12 cellular contexts compared by ENCODE assay signal in genomic region chr7:28358423-28358868, GRCh38. TPM values are rescaled to one million over a fixed set of nuclear protein-coding genes. Genes with fewer than 3 reads are reported as not detected.
DNase-seq lines count a peak whose midpoint lies in the region; ATAC-seq, FAIRE-seq and TF ChIP-seq lines count a peak whose summit lies in the region.
"Had no signal": no experiment of that assay in that cellular context is flagged by ENCODE, and none has a peak within 500 bp of the region (broad histone marks: within the 10 kb centered on the region; RNA-seq: fewer than 3 reads in every experiment).

No MANE protein-coding gene starts in this region.

- no peaks in the 10 kb centered on the region for H3K9me1 ChIP-seq in keratinocyte (ENCODE audit: control insufficient read depth, extremely low read depth, insufficient read depth, low read length)

- TF ChIP-seq CTCF in BJ (IDR thresholded peaks at IDR 0.05; ENCODE audit: insufficient read depth, low read depth, low read length) (no peak), keratinocyte (optimal IDR thresholded peaks at IDR 0.05 in 1 of 3, IDR thresholded peaks at IDR 0.05 in 1 of 3, conservative IDR thresholded peaks at IDR 0.05 in 1 of 3; ENCODE audit: extremely low read depth in 1 of 3, insufficient read depth in 2 of 3, low read length in 3 of 3) (no peak)

- dilution Hi-C loops in keratinocyte (cut with MboI; ENCODE audit: extremely low pct_ligation_motif_present, low sequenced_read_pairs) = no loop called here

- intact Hi-C loops in Right ventricle myocardium superior (cut with DNase I) = no loop called here

- H3K9me3 ChIP-seq in HUES48 (ENCODE audit: control insufficient read depth, insufficient read depth, low read length) = no peaks in the 10 kb centered on the region
- H3K9me3 ChIP-seq in keratinocyte (ENCODE audit: control insufficient read depth, low read depth, low read length) = no peaks in the 10 kb centered on the region

- H3K4me2 ChIP-seq in keratinocyte (ENCODE audit: control insufficient read depth, extremely low read depth, insufficient read depth, low read depth, low read length) = peak overlapping the region; percentile 26

- POLR2A ChIA-PET in BJ (lab: Charles Lee) = interaction anchor here (0.6 to 1.4 kb wide), 2 partner anchors 11 to 62 kb away, joined by 3 to 4 read pairs; no protein-coding TSS in a partner anchor

- peaks cover 13% of the 10 kb centered on the region for H3K27me3 ChIP-seq in BJ (ENCODE audit: control insufficient read depth, insufficient read depth, low read length)
- H3K27me3 ChIP-seq in HUES48 (ENCODE audit: control insufficient read depth, insufficient read depth, low read length) = no peaks in the 10 kb centered on the region
- H3K27me3 ChIP-seq in keratinocyte (ENCODE audit: control insufficient read depth, extremely low read depth, insufficient read depth, low read length) = no peaks in the 10 kb centered on the region

- H4K20me1 ChIP-seq in keratinocyte (ENCODE audit: control insufficient read depth, extremely low read depth, insufficient read depth, low read length) = no peaks in the 10 kb centered on the region

- peak; percentile 99 for FAIRE-seq in keratinocyte (lab: Jason Lieb, UNC)

- ATAC-seq in GM21723 (IDR thresholded peaks at IDR 0.05; ENCODE audit: unreplicated experiment) (no peak), GM21825 (IDR thresholded peaks at IDR 0.05; ENCODE audit: unreplicated experiment) (no peak), Right ventricle myocardium superior (ENCODE audit: poor library complexity) (no peak)

- no peaks in the 10 kb centered on the region for H3K79me2 ChIP-seq in keratinocyte (ENCODE audit: control insufficient read depth, insufficient read depth, low read length)

- H3K4me3 ChIP-seq in BJ (ENCODE audit: low read depth, low read length) (no peak overlapping the region), HUES48 (ENCODE audit: low read depth, low read length) (no peak overlapping the region), keratinocyte (ENCODE audit: control insufficient read depth in 2 of 3, extremely low read depth in 1 of 3, insufficient read depth in 2 of 3, low read depth in 1 of 3, low read length in 3 of 3) (no peak overlapping the region)

- peak; percentile 96 for DNase-seq in BJ (ENCODE audit: low read depth)
- DNase-seq in astrocyte of the hippocampus (ENCODE audit: low read depth, low spot score) = peak; percentile 95
- DNase-seq in keratinocyte (ENCODE audit: low read depth, low spot score) = peak; percentile 25
- DNase-seq in G401 (ENCODE audit: low spot score) = no peak
- DNase-seq in Right ventricle myocardium superior = no peak
- DNase-seq: aorta, COR-L47, MV-4-11, posterior cingulate gyrus had no signal

- H3K9ac ChIP-seq in HUES48 (ENCODE audit: low read depth, low read length) (no peak overlapping the region), keratinocyte (ENCODE audit: control insufficient read depth, extremely low read depth, insufficient read depth, low read length) (no peak overlapping the region)

- in situ Hi-C loops in G401 (cut with HindIII; ENCODE audit: low sequenced_read_pairs) = no loop called here

- H3K36me3 ChIP-seq in BJ (ENCODE audit: control insufficient read depth, insufficient read depth, low read length) (no peaks in the 10 kb centered on the region), HUES48 (ENCODE audit: control insufficient read depth, insufficient read depth, low read length) (no peaks in the 10 kb centered on the region), keratinocyte (ENCODE audit: control insufficient read depth in 2 of 2, extremely low read depth in 1 of 2, insufficient read depth in 2 of 2, low read length in 2 of 2) (no peaks in the 10 kb centered on the region)

- H3K27ac ChIP-seq in HUES48 (ENCODE audit: low read depth, low read length) (peak overlapping the region; percentile 89), keratinocyte (ENCODE audit: control insufficient read depth, insufficient read depth, low read length) (no peak overlapping the region)

- H2AFZ ChIP-seq in keratinocyte (ENCODE audit: control insufficient read depth, low read length) = no peak overlapping the region

- CTCF ChIA-PET in BJ (lab: Yijun Ruan, JAX) = interaction anchor here (0.6 to 2.8 kb wide), 5 partner anchors 9 to 334 kb away, joined by 3 to 14 read pairs (median 4); no protein-coding TSS in a partner anchor

- H3K4me1 ChIP-seq in HUES48 (ENCODE audit: control insufficient read depth, insufficient read depth, low read length) (peaks cover 44% of the 10 kb centered on the region), keratinocyte (ENCODE audit: control insufficient read depth, extremely low read depth, insufficient read depth, low read length) (peaks cover 25% of the 10 kb centered on the region)

RNA-seq across cellular contexts. Expression of gene CREB5, which starts 53.9 kb away (rescaled TPM):
- polyA plus RNA-seq in BJ (2011; rRNA removed) (2.6 and 3.9 TPM in 2 replicates), keratinocyte (4.3 to 7.9 TPM (median 4.6 TPM) in 3 replicates)
- polyA minus RNA-seq in BJ (2011; rRNA and poly(A)+ RNA removed) = 6.3 and 6.9 TPM in 2 replicates
- 1.2 TPM for polyA plus RNA-seq in keratinocyte (2011; ENCODE audit: low read depth)
- 4.1 and 5.4 TPM in 2 replicates for polyA plus RNA-seq in keratinocyte (2011; cell fraction: cytosol; rRNA removed)
- polyA plus RNA-seq in keratinocyte (2011; cell fraction: nucleus; rRNA removed) = 18.1 and 20.9 TPM in 2 replicates
- polyA plus RNA-seq in keratinocyte (2012; ENCODE audit: low replicate concordance) = 3.2 and 3.4 TPM in 2 replicates
- 14.1 to 30.0 TPM (median 18.6 TPM) in 3 replicates for polyA minus RNA-seq in keratinocyte
- 5.0 TPM for polyA minus RNA-seq in keratinocyte (2011; cell fraction: cytosol; rRNA and poly(A)+ RNA removed)
- 23.1 and 37.5 TPM in 2 replicates for polyA minus RNA-seq in keratinocyte (2011; cell fraction: nucleus; rRNA and poly(A)+ RNA removed)
- total RNA-seq in G401 (2014; rRNA removed; shearing (Covaris generic)) = 0.12 and 0.20 TPM in 2 replicates
- 4.7 TPM for total RNA-seq in Right ventricle myocardium superior

Comparison
In these comparisons a context has a peak if more than half of its experiments do, and no peak if none do; other contexts are left out.
1. DNase-seq: peak in BJ (single experiment), astrocyte of the hippocampus (single experiment) and keratinocyte (single experiment); none in G401 (single experiment) and Right ventricle myocardium superior (single experiment).